In the genomic region with DNA sequence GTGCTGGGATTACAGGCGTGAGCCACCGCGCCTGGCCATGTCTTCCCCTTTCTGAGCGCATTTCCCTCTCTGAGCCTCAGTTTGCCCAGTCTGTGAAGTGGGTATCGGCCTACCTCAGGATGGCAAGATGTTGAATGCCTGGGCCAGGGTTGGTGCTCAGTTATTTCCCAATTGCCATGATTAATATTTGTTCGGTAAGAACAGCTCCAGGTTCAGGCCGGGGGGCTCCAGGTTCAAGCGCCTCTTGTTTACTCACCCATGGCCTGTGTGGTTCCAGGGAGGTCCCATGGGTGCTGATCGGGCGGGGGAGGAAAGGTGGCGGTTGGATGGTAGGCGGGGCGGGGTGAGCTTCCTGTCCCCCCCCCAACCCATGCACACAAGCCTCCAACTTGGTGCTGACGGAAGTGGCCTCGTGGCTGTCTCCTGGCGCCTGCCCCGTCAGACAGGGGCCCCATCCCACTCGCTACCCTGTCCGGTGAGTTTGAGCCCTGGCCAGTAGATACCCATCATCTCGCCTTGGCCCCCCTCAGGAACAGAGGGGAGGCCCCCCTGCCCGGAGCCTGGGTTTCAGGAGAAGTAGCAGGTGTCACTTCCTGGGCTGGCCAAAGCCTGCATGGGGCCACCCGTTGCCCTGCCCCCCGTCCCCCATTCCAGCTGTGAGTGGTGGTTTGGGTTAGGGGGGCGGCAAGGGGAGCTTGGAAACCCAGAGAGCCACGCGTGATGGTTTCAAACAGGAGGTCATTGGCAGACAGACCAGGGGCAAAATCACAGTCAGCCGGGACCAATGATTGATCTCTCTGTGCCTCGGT, we compare ENCODE assay signal across 8 cellular contexts. TPM values are rescaled to one million over a fixed set of nuclear protein-coding genes. Genes with fewer than 3 reads are reported as not detected.
DNase-seq lines count a peak whose midpoint lies in the region; ATAC-seq and TF ChIP-seq lines count a peak whose summit lies in the region.

A gene with protein sequence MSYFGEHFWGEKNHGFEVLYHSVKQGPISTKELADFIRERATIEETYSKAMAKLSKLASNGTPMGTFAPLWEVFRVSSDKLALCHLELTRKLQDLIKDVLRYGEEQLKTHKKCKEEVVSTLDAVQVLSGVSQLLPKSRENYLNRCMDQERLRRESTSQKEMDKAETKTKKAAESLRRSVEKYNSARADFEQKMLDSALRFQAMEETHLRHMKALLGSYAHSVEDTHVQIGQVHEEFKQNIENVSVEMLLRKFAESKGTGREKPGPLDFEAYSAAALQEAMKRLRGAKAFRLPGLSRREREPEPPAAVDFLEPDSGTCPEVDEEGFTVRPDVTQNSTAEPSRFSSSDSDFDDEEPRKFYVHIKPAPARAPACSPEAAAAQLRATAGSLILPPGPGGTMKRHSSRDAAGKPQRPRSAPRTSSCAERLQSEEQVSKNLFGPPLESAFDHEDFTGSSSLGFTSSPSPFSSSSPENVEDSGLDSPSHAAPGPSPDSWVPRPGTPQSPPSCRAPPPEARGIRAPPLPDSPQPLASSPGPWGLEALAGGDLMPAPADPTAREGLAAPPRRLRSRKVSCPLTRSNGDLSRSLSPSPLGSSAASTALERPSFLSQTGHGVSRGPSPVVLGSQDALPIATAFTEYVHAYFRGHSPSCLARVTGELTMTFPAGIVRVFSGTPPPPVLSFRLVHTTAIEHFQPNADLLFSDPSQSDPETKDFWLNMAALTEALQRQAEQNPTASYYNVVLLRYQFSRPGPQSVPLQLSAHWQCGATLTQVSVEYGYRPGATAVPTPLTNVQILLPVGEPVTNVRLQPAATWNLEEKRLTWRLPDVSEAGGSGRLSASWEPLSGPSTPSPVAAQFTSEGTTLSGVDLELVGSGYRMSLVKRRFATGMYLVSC (plus strand): TSS at position 375 of the 809 bp plus-strand sequence. CDS start 3,688 bp downstream, outside the sequence.

- POLR2A ChIA-PET in MCF 10A (lab: Yijun Ruan, JAX): interaction anchor here (1.5 kb wide), 1 partner anchor 10 kb away, joined by 5 read pairs; no protein-coding TSS in a partner anchor

- peak; percentile 25 for ATAC-seq in GM19452 (IDR thresholded peaks at IDR 0.05; ENCODE audit: unreplicated experiment)
- no peak for ATAC-seq in GM21367 (IDR thresholded peaks at IDR 0.05; ENCODE audit: unreplicated experiment)

- BruUV-seq in MCF 10A (replicated peaks; lab: Mats Ljungman, UMichigan): no TSS peak

- peak within 1 kb of the TSS; percentile 94 for H3K27ac Mint-ChIP-seq in activated T-cell treated with anti-CD3 and anti-CD28 coated beads, Interleukin-2, amount 50 U/mL, for 24 hours
- H3K27ac Mint-ChIP-seq in MCF 10A (ENCODE audit: low read depth, unreplicated experiment): no peak within 1 kb of the TSS

- DNase-seq in NOMO-1 treated with dmso at 0.1 percent for 144 hours (lab: John Stamatoyannopoulos, UW; ENCODE audit: unreplicated experiment): peak; percentile 66
- DNase-seq in activated T-cell treated with anti-CD3 and anti-CD28 coated beads, Interleukin-2, amount 50 U/mL, for 24 hours: peak; percentile 88
- peak in 37 of 51 donors; percentile 1 to 60 (median 30) for DNase-seq in hypothalamus (lab: John Stamatoyannopoulos, UW)
- DNase-seq in stimulated activated CD8-positive, alpha-beta memory T cell treated with anti-CD3 and anti-CD28 coated beads, Interleukin-2, amount 100 ng/mL, for 48 hours (ENCODE audit: low read depth in 2 of 2): peak; percentile 77 to 78
- no peak for DNase-seq in NCI-H2227 (lab: John Stamatoyannopoulos, UW; ENCODE audit: unreplicated experiment)
- DNase-seq in MCF 10A (ENCODE audit: unreplicated experiment): no peak

- no peaks in the 10 kb centered on the region for H3K9me3 Mint-ChIP-seq in activated T-cell treated with anti-CD3 and anti-CD28 coated beads, Interleukin-2, amount 50 U/mL, for 24 hours
- H3K9me3 Mint-ChIP-seq in MCF 10A (ENCODE audit: unreplicated experiment): no peaks in the 10 kb centered on the region

- no peak for TF ChIP-seq CTCF in MCF 10A (IDR thresholded peaks at IDR 0.05; ENCODE audit: unreplicated experiment)

- H3K4me1 Mint-ChIP-seq in activated T-cell treated with anti-CD3 and anti-CD28 coated beads, Interleukin-2, amount 50 U/mL, for 24 hours (ENCODE audit: low read depth): peaks cover 71% of the 10 kb centered on the region
- peaks cover 8% of the 10 kb centered on the region for H3K4me1 Mint-ChIP-seq in MCF 10A (ENCODE audit: insufficient read depth, unreplicated experiment)

- CTCF ChIA-PET in MCF 10A (lab: Yijun Ruan, JAX): interaction anchor here (1.3 kb wide), 1 partner anchor 15 kb away, joined by 7 read pairs; no protein-coding TSS in a partner anchor

- peaks cover 35% of the 10 kb centered on the region for H3K36me3 Mint-ChIP-seq in activated T-cell treated with anti-CD3 and anti-CD28 coated beads, Interleukin-2, amount 50 U/mL, for 24 hours (ENCODE audit: low read depth)
- H3K36me3 Mint-ChIP-seq in MCF 10A (ENCODE audit: insufficient read depth, unreplicated experiment): no peaks in the 10 kb centered on the region

- peak within 1 kb of the TSS; percentile 86 for H3K4me3 Mint-ChIP-seq in activated T-cell treated with anti-CD3 and anti-CD28 coated beads, Interleukin-2, amount 50 U/mL, for 24 hours
- H3K4me3 Mint-ChIP-seq in MCF 10A (ENCODE audit: unreplicated experiment): no peak within 1 kb of the TSS

- no peaks in the 10 kb centered on the region for H3K27me3 Mint-ChIP-seq in activated T-cell treated with anti-CD3 and anti-CD28 coated beads, Interleukin-2, amount 50 U/mL, for 24 hours
- no peaks in the 10 kb centered on the region for H3K27me3 Mint-ChIP-seq in MCF 10A (ENCODE audit: insufficient read depth, unreplicated experiment)

- intact Hi-C loops in MCF 10A (cut with micrococcal nuclease): no loop called here

RNA-seq across cellular contexts. Expression of the gene that starts here (rescaled TPM):
- 0.10 and 0.23 TPM in 2 replicates for total RNA-seq in MCF 10A (2022)

Comparison
In these comparisons a context has a peak if more than half of its experiments do, and no peak if none do; other contexts are left out.
1. DNase-seq: peak in NOMO-1 treated with dmso at 0.1 percent for 144 hours (single experiment), activated T-cell treated with anti-CD3 and anti-CD28 coated beads, Interleukin-2, amount 50 U/mL, for 24 hours (single experiment), hypothalamus (37 of 51) and stimulated activated CD8-positive, alpha-beta memory T cell treated with anti-CD3 and anti-CD28 coated beads, Interleukin-2, amount 100 ng/mL, for 48 hours (2 of 2); none in NCI-H2227 (single experiment) and MCF 10A (single experiment).